In the genomic region with DNA sequence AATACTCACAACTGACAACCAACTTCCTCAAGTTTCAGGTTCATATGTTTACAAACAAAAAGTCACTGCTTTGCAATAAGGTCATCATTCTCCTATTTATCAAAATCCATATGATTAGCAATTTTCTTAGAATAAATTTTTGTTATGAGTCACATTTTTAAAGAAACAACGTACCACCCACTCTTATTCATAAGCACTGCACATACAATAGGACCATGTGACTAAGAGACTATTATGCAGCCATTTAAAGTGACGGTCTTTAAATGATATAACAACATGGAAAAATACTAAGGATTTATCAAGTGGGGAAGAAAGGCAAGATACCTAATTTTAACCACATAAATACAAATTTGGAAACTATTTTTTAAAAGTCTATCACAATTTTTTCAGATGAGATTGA, we compare ENCODE assay signal across 21 cellular contexts. TPM values are rescaled to one million over a fixed set of nuclear protein-coding genes. Genes with fewer than 3 reads are reported as not detected.
DNase-seq lines count a peak whose midpoint lies in the region; ATAC-seq and TF ChIP-seq lines count a peak whose summit lies in the region.
"Had no signal": no experiment of that assay in that cellular context is flagged by ENCODE, and none has a peak within 500 bp of the region (broad histone marks: within the 10 kb centered on the region; RNA-seq: fewer than 3 reads in every experiment).

No MANE protein-coding gene starts in this region.

- peaks cover 0 to 16% of the 10 kb centered on the region in 2 donors for H3K4me1 ChIP-seq in adrenal gland (replicated peaks in 1 of 2)
- H3K4me1 ChIP-seq: BE2C, prostate gland, thyroid gland had no signal

- no peaks in the 10 kb centered on the region for H3K27me3 Mint-ChIP-seq in activated CD4-positive, alpha-beta memory T cell treated with anti-CD3 and anti-CD28 coated beads for 36 hours
- no peaks in the 10 kb centered on the region for H3K27me3 Mint-ChIP-seq in activated CD4-positive, alpha-beta memory T cell treated with anti-CD3 and anti-CD28 coated beads, Interleukin-2, amount 10 ng/mL, durations not matched to agents 7 days and 5 days
- H3K27me3 Mint-ChIP-seq in activated naive CD8-positive, alpha-beta T cell treated with anti-CD3 and anti-CD28 coated beads for 36 hours: no peaks in the 10 kb centered on the region
- H3K27me3 Mint-ChIP-seq in natural killer cell treated with Interleukin-12 subunit alpha and Interleukin-12 subunit beta and Interleukin-15 and Interleukin-18, amount 100 ng/mL, for 72 hours: no peaks in the 10 kb centered on the region

- CTCF ChIA-PET in activated CD4-positive, alpha-beta memory T cell treated with anti-CD3 and anti-CD28 coated beads for 36 hours (lab: Charles Lee): interaction anchor here (1.1 kb wide), 1 partner anchor 40 kb away, joined by 4 read pairs; a partner anchor contains a TSS
- CTCF ChIA-PET in activated CD4-positive, alpha-beta memory T cell treated with anti-CD3 and anti-CD28 coated beads, Interleukin-2, amount 10 ng/mL, durations not matched to agents 7 days and 5 days (lab: Charles Lee): no interaction called here

- H3K36me3 ChIP-seq in adrenal gland (replicated peaks in 1 of 2): peaks cover 0 to 3% of the 10 kb centered on the region in 2 donors
- H3K36me3 ChIP-seq: prostate gland had no signal

- intact Hi-C loops in activated CD4-positive, alpha-beta memory T cell treated with anti-CD3 and anti-CD28 coated beads for 36 hours (cut with micrococcal nuclease): no loop called here
- intact Hi-C loops in adrenal gland (cut with DNase I): no loop called here

- TF ChIP-seq POLR2A in adrenal gland (IDR thresholded peaks at IDR 0.05): no peak

- WGBS in adrenal gland, 4 donors: 81 to 90% (median 87%) methylated on average over 2 of the region's 2 CpGs

- no peaks in the 10 kb centered on the region for H3K9me3 Mint-ChIP-seq in activated CD4-positive, alpha-beta memory T cell treated with anti-CD3 and anti-CD28 coated beads for 36 hours
- H3K9me3 Mint-ChIP-seq in activated CD4-positive, alpha-beta memory T cell treated with anti-CD3 and anti-CD28 coated beads, Interleukin-2, amount 10 ng/mL, durations not matched to agents 7 days and 5 days: no peaks in the 10 kb centered on the region
- peaks cover 4% of the 10 kb centered on the region for H3K9me3 Mint-ChIP-seq in activated naive CD8-positive, alpha-beta T cell treated with anti-CD3 and anti-CD28 coated beads for 36 hours
- H3K9me3 Mint-ChIP-seq in natural killer cell treated with Interleukin-12 subunit alpha and Interleukin-12 subunit beta and Interleukin-15 and Interleukin-18, amount 100 ng/mL, for 72 hours: no peaks in the 10 kb centered on the region

- H3K36me3 Mint-ChIP-seq in activated CD4-positive, alpha-beta memory T cell treated with anti-CD3 and anti-CD28 coated beads for 36 hours: peaks cover 27% of the 10 kb centered on the region
- H3K36me3 Mint-ChIP-seq in activated CD4-positive, alpha-beta memory T cell treated with anti-CD3 and anti-CD28 coated beads, Interleukin-2, amount 10 ng/mL, durations not matched to agents 7 days and 5 days (ENCODE audit: low read depth): peaks cover 42% of the 10 kb centered on the region
- H3K36me3 Mint-ChIP-seq in activated naive CD8-positive, alpha-beta T cell treated with anti-CD3 and anti-CD28 coated beads for 36 hours: peaks cover 20% of the 10 kb centered on the region
- H3K36me3 Mint-ChIP-seq in natural killer cell treated with Interleukin-12 subunit alpha and Interleukin-12 subunit beta and Interleukin-15 and Interleukin-18, amount 100 ng/mL, for 72 hours: peaks cover 4% of the 10 kb centered on the region

- peaks cover 53% of the 10 kb centered on the region for H3K4me1 Mint-ChIP-seq in activated CD4-positive, alpha-beta memory T cell treated with anti-CD3 and anti-CD28 coated beads for 36 hours (ENCODE audit: low read depth)
- peaks cover 47% of the 10 kb centered on the region for H3K4me1 Mint-ChIP-seq in activated CD4-positive, alpha-beta memory T cell treated with anti-CD3 and anti-CD28 coated beads, Interleukin-2, amount 10 ng/mL, durations not matched to agents 7 days and 5 days
- peaks cover 59% of the 10 kb centered on the region for H3K4me1 Mint-ChIP-seq in activated naive CD8-positive, alpha-beta T cell treated with anti-CD3 and anti-CD28 coated beads for 36 hours
- H3K4me1 Mint-ChIP-seq in natural killer cell treated with Interleukin-12 subunit alpha and Interleukin-12 subunit beta and Interleukin-15 and Interleukin-18, amount 100 ng/mL, for 72 hours (ENCODE audit: low read depth in 2 of 2): peaks cover 27 to 33% of the 10 kb centered on the region in 2 donors

- no peaks in the 10 kb centered on the region for H3K27me3 ChIP-seq in adrenal gland
- H3K27me3 ChIP-seq: BE2C, dorsolateral prefrontal cortex, stomach, thyroid gland had no signal

- H3K4me3 ChIP-seq in adrenal gland: no peak overlapping the region
- H3K4me3 ChIP-seq: dorsolateral prefrontal cortex, prostate gland, stomach, thyroid gland had no signal

- TF ChIP-seq CTCF in adrenal gland (IDR thresholded peaks at IDR 0.05): no peak

- no peaks in the 10 kb centered on the region for H3K9me3 ChIP-seq in adrenal gland (replicated peaks in 1 of 3)
- H3K9me3 ChIP-seq: BE2C, prostate gland, stomach, thyroid gland had no signal

- no peak for ATAC-seq in natural killer cell treated with Interleukin-12 subunit alpha and Interleukin-12 subunit beta and Interleukin-15 and Interleukin-18, amount 100 ng/mL, for 72 hours
- ATAC-seq in GM21529 (IDR thresholded peaks at IDR 0.05; ENCODE audit: unreplicated experiment): no peak
- ATAC-seq: left ventricle myocardium superior had no signal

- POLR2A ChIA-PET in activated CD4-positive, alpha-beta memory T cell treated with anti-CD3 and anti-CD28 coated beads for 36 hours (lab: Charles Lee): interaction anchor here (0.6 kb wide), 1 partner anchor 80 kb away, joined by 3 read pairs; no protein-coding TSS in a partner anchor
- POLR2A ChIA-PET in activated CD4-positive, alpha-beta memory T cell treated with anti-CD3 and anti-CD28 coated beads, Interleukin-2, amount 10 ng/mL, durations not matched to agents 7 days and 5 days (lab: Charles Lee): interaction anchor here (0.8 kb wide), 2 partner anchors 39 to 81 kb away, joined by 3 read pairs; no protein-coding TSS in a partner anchor

- no peak overlapping the region for H3K27ac ChIP-seq in adrenal gland
- H3K27ac ChIP-seq: dorsolateral prefrontal cortex, prostate gland, stomach, thyroid gland had no signal

- H3K4me3 Mint-ChIP-seq in activated CD4-positive, alpha-beta memory T cell treated with anti-CD3 and anti-CD28 coated beads for 36 hours: no peak overlapping the region
- no peak overlapping the region for H3K4me3 Mint-ChIP-seq in activated CD4-positive, alpha-beta memory T cell treated with anti-CD3 and anti-CD28 coated beads, Interleukin-2, amount 10 ng/mL, durations not matched to agents 7 days and 5 days
- no peak overlapping the region for H3K4me3 Mint-ChIP-seq in activated naive CD8-positive, alpha-beta T cell treated with anti-CD3 and anti-CD28 coated beads for 36 hours
- H3K4me3 Mint-ChIP-seq in natural killer cell treated with Interleukin-12 subunit alpha and Interleukin-12 subunit beta and Interleukin-15 and Interleukin-18, amount 100 ng/mL, for 72 hours: peak overlapping the region; percentile 10

- peak overlapping the region; percentile 58 for H3K27ac Mint-ChIP-seq in activated CD4-positive, alpha-beta memory T cell treated with anti-CD3 and anti-CD28 coated beads for 36 hours
- H3K27ac Mint-ChIP-seq in activated CD4-positive, alpha-beta memory T cell treated with anti-CD3 and anti-CD28 coated beads, Interleukin-2, amount 10 ng/mL, durations not matched to agents 7 days and 5 days: no peak overlapping the region
- peak overlapping the region; percentile 42 for H3K27ac Mint-ChIP-seq in activated naive CD8-positive, alpha-beta T cell treated with anti-CD3 and anti-CD28 coated beads for 36 hours
- H3K27ac Mint-ChIP-seq in natural killer cell treated with Interleukin-12 subunit alpha and Interleukin-12 subunit beta and Interleukin-15 and Interleukin-18, amount 100 ng/mL, for 72 hours: peak overlapping the region; percentile 32 to 85

- DNase-seq in activated CD4-positive, alpha-beta memory T cell treated with anti-CD3 and anti-CD28 coated beads for 36 hours: no peak
- no peak for DNase-seq in activated CD4-positive, alpha-beta memory T cell treated with anti-CD3 and anti-CD28 coated beads, Interleukin-2, amount 10 ng/mL, durations not matched to agents 7 days and 5 days
- DNase-seq in ELR (ENCODE audit: low read depth): peak; percentile 47
- DNase-seq in activated naive CD8-positive, alpha-beta T cell treated with anti-CD3 and anti-CD28 coated beads for 36 hours: no peak
- no peak for DNase-seq in natural killer cell treated with Interleukin-12 subunit alpha and Interleukin-12 subunit beta and Interleukin-15 and Interleukin-18, amount 100 ng/mL, for 72 hours (ENCODE audit: low spot score)
- no peak for DNase-seq in OCI-M2 (lab: John Stamatoyannopoulos, UW; ENCODE audit: unreplicated experiment)
- DNase-seq in adrenal gland: no peak
- DNase-seq: ACHN; activated CD4-positive, CD25-positive, alpha-beta regulatory T cell; BE2C; dorsolateral prefrontal cortex; left ventricle myocardium superior; NCI-H1105; NCI-H1930; NCI-H524 treated with DMSO at 0.1 percent for 48 hours; SHP77; stimulated activated CD4-positive, alpha-beta T cell treated with anti-CD3 and anti-CD28 coated beads, Interleukin-15, amount 100 ng/mL, for 24 hours; stomach; thyroid gland had no signal

RNA-seq across cellular contexts. Expression of a gene that starts 40.0 kb away (rescaled TPM):
- 10 to 100 TPM; 50.7 to 57.9 TPM for total RNA-seq in activated CD4-positive, alpha-beta memory T cell treated with anti-CD3 and anti-CD28 coated beads for 36 hours
- 10 to 100 TPM; 41.9 to 45.6 TPM for total RNA-seq in activated CD4-positive, alpha-beta memory T cell treated with anti-CD3 and anti-CD28 coated beads, Interleukin-2, amount 10 ng/mL, durations not matched to agents 7 days and 5 days
- total RNA-seq in activated naive CD8-positive, alpha-beta T cell treated with anti-CD3 and anti-CD28 coated beads for 36 hours: 10 to 100 TPM; 59.7 to 73.2 TPM
- total RNA-seq in natural killer cell treated with Interleukin-12 subunit alpha and Interleukin-12 subunit beta and Interleukin-15 and Interleukin-18, amount 100 ng/mL, for 72 hours: 10 to 100 TPM; 43.4 to 68.6 TPM
- 10 to 100 TPM; 19.1 to 29.3 (median 25.5) TPM for total RNA-seq in adrenal gland
- 10 to 100 TPM; 26.4 to 32.0 (median 28.8) TPM for polyA plus RNA-seq in adrenal gland
